ENCODE assay signal across 19 cellular contexts in the genomic region with DNA sequence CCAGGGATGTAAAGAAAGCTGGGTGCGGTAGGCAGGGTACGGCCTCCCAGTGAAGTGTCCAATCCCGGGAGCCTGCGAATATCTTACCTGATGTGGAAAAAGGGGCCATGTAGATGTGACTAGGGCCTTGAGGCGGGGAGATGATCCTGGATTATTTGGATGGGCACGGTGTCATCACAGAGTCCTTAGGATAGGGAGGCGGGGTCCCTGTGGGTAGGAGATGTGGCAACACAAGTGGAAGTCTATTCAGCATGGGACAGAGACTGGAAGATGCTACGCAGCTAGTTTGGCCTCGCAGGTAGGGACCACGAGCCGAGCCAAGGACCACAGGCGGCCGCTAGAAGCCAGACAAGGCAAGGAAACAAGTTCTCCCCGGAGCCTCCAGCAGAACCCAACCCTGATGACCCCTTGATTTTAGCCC. TPM values are rescaled to one million over a fixed set of nuclear protein-coding genes. Genes with fewer than 3 reads are reported as not detected.
DNase-seq lines count a peak whose midpoint lies in the region; ATAC-seq and TF ChIP-seq lines count a peak whose summit lies in the region.
"Had no signal": no experiment of that assay in that cellular context is flagged by ENCODE, and none has a peak within 500 bp of the region (broad histone marks: within the 10 kb centered on the region; RNA-seq: fewer than 3 reads in every experiment).

No MANE protein-coding gene starts in this region.

- ATAC-seq in RWPE2 (ENCODE audit: low read depth): peak; percentile 4; the same call in 2 of the 3 replicates
- no peak for ATAC-seq in HG02970 (IDR thresholded peaks at IDR 0.05; ENCODE audit: low FRiP score, unreplicated experiment)
- ATAC-seq in GM18873 (IDR thresholded peaks at IDR 0.05; ENCODE audit: low FRiP score, unreplicated experiment): no peak
- ATAC-seq: activated CD4-positive, CD25-positive, alpha-beta regulatory T cell treated with anti-CD3 and anti-CD28 coated beads, Interleukin-2, amount 50 U/mL, for 24 hours; activated naive CD8-positive, alpha-beta T cell treated with anti-CD3 and anti-CD28 coated beads, Interleukin-2, amount 50 U/mL, for 24 hours; T-helper 17 cell had no signal

- WGBS in esophagus, 2 donors: 83 to 84% methylated on average over 14 of the region's 14 CpGs

- peaks cover 8% of the 10 kb centered on the region for H3K27me3 Mint-ChIP-seq in osteocyte (ENCODE audit: unreplicated experiment)

- H3K27ac Mint-ChIP-seq in osteocyte (ENCODE audit: unreplicated experiment): peak overlapping the region; percentile 64
- H3K27ac Mint-ChIP-seq: activated naive CD8-positive, alpha-beta T cell treated with anti-CD3 and anti-CD28 coated beads, Interleukin-2, amount 50 U/mL, for 24 hours; T-helper 17 cell had no signal

- H3K4me1 ChIP-seq in RWPE2 (ENCODE audit: insufficient read depth, poor library complexity, severe bottlenecking): peaks cover 16% of the 10 kb centered on the region
- H3K4me1 ChIP-seq in esophagus (ENCODE audit: control insufficient read depth in 2 of 2, insufficient read depth in 2 of 2, low read length in 1 of 2): peaks cover 0 to 11% of the 10 kb centered on the region in 2 donors
- H3K4me1 ChIP-seq: transverse colon had no signal

- DNase-seq in AG20443 (ENCODE audit: low spot score) (peak; percentile 14), RWPE2 (ENCODE audit: low spot score) (peak; percentile 24), osteocyte (ENCODE audit: extremely low spot score, unreplicated experiment) (peak; percentile 64), globus pallidus (ENCODE audit: low spot score) (no peak), superior temporal gyrus (ENCODE audit: extremely low spot score) (no peak)
- DNase-seq: activated naive CD8-positive, alpha-beta T cell treated with anti-CD3 and anti-CD28 coated beads, Interleukin-2, amount 50 U/mL, for 24 hours; effector memory CD4-positive, alpha-beta T cell; KG1; NCI-H1048; NCI-H2107; NCI-H524; stimulated activated naive CD4-positive, alpha-beta T cell treated with Interleukin-2 at 50 U/mL for 16 hours; T-helper 17 cell had no signal

- H3K27me3 ChIP-seq in RWPE2 (ENCODE audit: insufficient read depth, poor library complexity, severe bottlenecking) (no peaks in the 10 kb centered on the region), esophagus (ENCODE audit: control insufficient read depth in 1 of 2, insufficient read depth in 2 of 2, low read length in 2 of 2) (no peaks in the 10 kb centered on the region)
- H3K27me3 ChIP-seq: cardiac muscle cell, transverse colon had no signal

- H3K27ac ChIP-seq in RWPE2 (ENCODE audit: poor library complexity, severe bottlenecking) (peak overlapping the region; percentile 89), esophagus (ENCODE audit: low read depth in 2 of 2, low read length in 1 of 2) (peak overlapping the region; percentile 6 to 59)
- H3K27ac ChIP-seq: cardiac muscle cell, transverse colon had no signal

- H3K4me3 Mint-ChIP-seq in osteocyte (ENCODE audit: unreplicated experiment): no peak overlapping the region
- H3K4me3 Mint-ChIP-seq: activated naive CD8-positive, alpha-beta T cell treated with anti-CD3 and anti-CD28 coated beads, Interleukin-2, amount 50 U/mL, for 24 hours; T-helper 17 cell had no signal

- peaks cover 4% of the 10 kb centered on the region for H3K9me3 Mint-ChIP-seq in osteocyte (ENCODE audit: unreplicated experiment)
- H3K9me3 Mint-ChIP-seq: activated naive CD8-positive, alpha-beta T cell treated with anti-CD3 and anti-CD28 coated beads, Interleukin-2, amount 50 U/mL, for 24 hours had no signal

- TF ChIP-seq CTCF in RWPE2 (IDR thresholded peaks at IDR 0.05; ENCODE audit: poor library complexity, severe bottlenecking): no peak
- no peak for TF ChIP-seq CTCF in osteocyte (IDR thresholded peaks at IDR 0.05)

- H3K36me3 ChIP-seq in RWPE2 (ENCODE audit: low read depth): no peaks in the 10 kb centered on the region
- H3K36me3 ChIP-seq in esophagus (ENCODE audit: control insufficient read depth in 2 of 2, insufficient read depth in 2 of 2, low read length in 1 of 2): no peaks in the 10 kb centered on the region
- H3K36me3 ChIP-seq: cardiac muscle cell, transverse colon had no signal

- H3K4me3 ChIP-seq in RWPE2 (ENCODE audit: severe bottlenecking) (no peak overlapping the region), esophagus (ENCODE audit: low read depth in 1 of 2, low read length in 2 of 2) (no peak overlapping the region)
- H3K4me3 ChIP-seq: cardiac muscle cell, transverse colon had no signal

- H3K36me3 Mint-ChIP-seq in osteocyte (ENCODE audit: unreplicated experiment): no peaks in the 10 kb centered on the region

- peaks cover 29% of the 10 kb centered on the region for H3K4me1 Mint-ChIP-seq in osteocyte (ENCODE audit: unreplicated experiment)
- H3K4me1 Mint-ChIP-seq: activated naive CD8-positive, alpha-beta T cell treated with anti-CD3 and anti-CD28 coated beads, Interleukin-2, amount 50 U/mL, for 24 hours had no signal

- H3K9me3 ChIP-seq in RWPE2 (ENCODE audit: severe bottlenecking) (no peaks in the 10 kb centered on the region), esophagus (ENCODE audit: control insufficient read depth in 2 of 2, insufficient read depth in 1 of 2, low read depth in 1 of 2, low read length in 1 of 2) (peaks cover 0 to 5% of the 10 kb centered on the region in 2 donors)
- H3K9me3 ChIP-seq: transverse colon had no signal

RNA-seq across cellular contexts. Expression of gene SHANK2, which starts 46.4 kb away (rescaled TPM):
- 1 to 10 TPM in 1 of 2 donors, under 1 TPM in 1; 0.84 to 4.4 TPM for polyA plus RNA-seq in esophagus
- total RNA-seq in osteocyte: 0.03 and 0.16 TPM in 2 replicates
- polyA plus RNA-seq: cardiac muscle cell had no signal

Comparison
In these comparisons a context has a peak if more than half of its experiments do, and no peak if none do; other contexts are left out.
1. DNase-seq: peak in AG20443 (single experiment), RWPE2 (single experiment) and osteocyte (single experiment); none in globus pallidus (single experiment) and superior temporal gyrus (single experiment).